29 cellular contexts compared by ENCODE assay signal in the genomic region with DNA sequence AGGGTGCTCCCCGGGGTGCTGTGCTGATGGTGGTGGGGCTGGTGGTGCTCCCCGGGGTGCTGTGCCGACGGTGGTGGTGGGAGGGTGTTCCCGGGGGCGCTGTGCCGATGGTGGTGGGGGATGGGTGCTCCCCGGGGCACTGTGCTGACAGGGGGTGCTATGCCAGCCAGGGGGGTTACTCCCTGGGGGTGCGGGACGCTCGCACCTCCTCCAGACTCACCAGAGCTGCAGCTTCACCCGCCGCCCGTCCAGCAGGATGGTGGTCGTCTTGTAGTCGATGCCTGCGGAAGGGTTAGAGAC. TPM values are rescaled to one million over a fixed set of nuclear protein-coding genes. Genes with fewer than 3 reads are reported as not detected.
DNase-seq lines count a peak whose midpoint lies in the region; ATAC-seq, FAIRE-seq and TF ChIP-seq lines count a peak whose summit lies in the region.
"Had no signal": no experiment of that assay in that cellular context is flagged by ENCODE, and none has a peak within 500 bp of the region (broad histone marks: within the 10 kb centered on the region; RNA-seq: fewer than 3 reads in every experiment).

No MANE protein-coding gene starts in this region.

- H3K9me3 ChIP-seq in BLaER1 (no peaks in the 10 kb centered on the region), SK-N-MC (ENCODE audit: low read depth, low read length) (no peaks in the 10 kb centered on the region), H1 (ENCODE audit: insufficient read depth in 2 of 2, low read depth in 1 of 2, low read length in 1 of 2) (peaks cover 0 to 4% of the 10 kb centered on the region in 2 experiments; a peak in 1 of 4 replicates), neuronal stem cell (replicated peaks in 1 of 2; ENCODE audit: control insufficient read depth in 2 of 2, insufficient read depth in 1 of 2, low read depth in 1 of 2, low read length in 2 of 2) (peaks cover 0 to 10% of the 10 kb centered on the region in 2 donors), suprapubic skin (no peaks in the 10 kb centered on the region)
- H3K9me3 ChIP-seq: MG63 had no signal

- H3K36me3 ChIP-seq in BLaER1, result peaks cover 6% of the 10 kb centered on the region; the same call in 1 of the 2 replicates
- H3K36me3 ChIP-seq in SK-N-MC (ENCODE audit: insufficient read depth, low read length), result no peaks in the 10 kb centered on the region
- H3K36me3 ChIP-seq in H1 (ENCODE audit: control insufficient read depth in 2 of 4, insufficient read depth in 4 of 4, low read length in 3 of 4), result no peaks in the 10 kb centered on the region; a peak in 1 of 8 replicates
- H3K36me3 ChIP-seq in neuronal stem cell (replicated peaks in 1 of 2; ENCODE audit: control insufficient read depth in 2 of 2, insufficient read depth in 2 of 2, low read length in 2 of 2), result peaks cover 0 to 9% of the 10 kb centered on the region in 2 donors
- peaks cover 44% of the 10 kb centered on the region for H3K36me3 ChIP-seq in suprapubic skin
- H3K36me3 ChIP-seq: MG63 had no signal

- H2BK120ac ChIP-seq in H1 (replicated peaks; ENCODE audit: low read depth, low read length), result no peak overlapping the region
- no peak overlapping the region for H2BK120ac ChIP-seq in neuronal stem cell (ENCODE audit: low read depth, low read length)

- POLR2A ChIA-PET in H1 (lab: Charles Lee; ENCODE audit: partially characterized antibody), result interaction anchor here (0.5 kb wide), 1 partner anchor 20 kb away, joined by 3 read pairs; no protein-coding TSS in a partner anchor
- POLR2A ChIA-PET in HEK293T (lab: Yijun Ruan, JAX), result no interaction called here

- H3K79me1 ChIP-seq in H1 (ENCODE audit: low read depth, low read length) (no peaks in the 10 kb centered on the region), neuronal stem cell (ENCODE audit: low read depth, low read length) (peaks cover 6% of the 10 kb centered on the region)

- no peak for ATAC-seq in HG02885 (IDR thresholded peaks at IDR 0.05; ENCODE audit: poor library complexity, unreplicated experiment)
- ATAC-seq: GM12878, HCT116, SK-N-SH treated with all-trans-retinoic acid at 6 μM for 48 hours had no signal

- no peak overlapping the region for H3K14ac ChIP-seq in H1 (ENCODE audit: insufficient read length)
- no peak overlapping the region for H3K14ac ChIP-seq in neuronal stem cell (ENCODE audit: low read length)

- peak overlapping the region; percentile 32; the same call in 1 of the 2 replicates for H2BK20ac ChIP-seq in H1 (ENCODE audit: low read length)

- H3K9ac ChIP-seq in BLaER1 (no peak overlapping the region), SK-N-MC (ENCODE audit: insufficient read length) (no peak overlapping the region), H1 (replicated peaks in 1 of 4; ENCODE audit: extremely low read depth in 1 of 4, low read depth in 3 of 4, low read length in 3 of 4) (no peak overlapping the region), neuronal stem cell (ENCODE audit: low read depth, low read length, poor library complexity) (no peak overlapping the region)

- no peak overlapping the region for H3K56ac ChIP-seq in H1 (replicated peaks; ENCODE audit: insufficient read length, low read depth, low read length)

- H2BK12ac ChIP-seq in H1 (ENCODE audit: low read depth, low read length) (no peak overlapping the region), neuronal stem cell (ENCODE audit: low read length) (peak overlapping the region; percentile 36)

- no peak overlapping the region for H2AK5ac ChIP-seq in H1 (ENCODE audit: low read depth, low read length)
- peak overlapping the region; percentile 32 for H2AK5ac ChIP-seq in neuronal stem cell (ENCODE audit: low read depth, low read length)

- no peak overlapping the region for H3K4ac ChIP-seq in H1 (replicated peaks; ENCODE audit: insufficient read length, low read depth, low read length)
- H3K4ac ChIP-seq in neuronal stem cell (ENCODE audit: low read length), result no peak overlapping the region

- no peaks in the 10 kb centered on the region for H4K20me1 ChIP-seq in BLaER1
- H4K20me1 ChIP-seq in H1 (replicated peaks in 1 of 2; ENCODE audit: control insufficient read depth in 1 of 2, insufficient read depth in 2 of 2, low read length in 2 of 2), result peaks cover 0 to 9% of the 10 kb centered on the region in 2 experiments

- no peak for TF ChIP-seq POLR2A in H1 (IDR thresholded peaks at IDR 0.05; ENCODE audit: control extremely low read depth in 1 of 2, low read depth in 2 of 2, low read length in 2 of 2)
- TF ChIP-seq POLR2A in suprapubic skin (IDR thresholded peaks at IDR 0.05), result no peak

- TF ChIP-seq RAD21 in H1 (IDR thresholded peaks at IDR 0.05 in 1 of 2, conservative IDR thresholded peaks at IDR 0.05 in 1 of 2; ENCODE audit: low read depth in 2 of 2, low read length in 2 of 2), result no peak

- H3K4me3 ChIP-seq in BLaER1 (no peak overlapping the region), SK-N-MC (peak overlapping the region; percentile 18; the same call in 1 of the 2 replicates), H1 (ENCODE audit: extremely low read depth in 1 of 4, insufficient read depth in 2 of 4, low read depth in 3 of 4, low read length in 4 of 4) (no peak overlapping the region), neuronal stem cell (ENCODE audit: low read length in 2 of 2) (no peak overlapping the region), suprapubic skin (no peak overlapping the region)
- H3K4me3 ChIP-seq: GM12878, MG63 had no signal

- H2BK5ac ChIP-seq in H1 (ENCODE audit: low read depth, low read length) (no peak overlapping the region), neuronal stem cell (ENCODE audit: low read length) (no peak overlapping the region)

- CTCF ChIA-PET in H1 (lab: Charles Lee; ENCODE audit: partially characterized antibody) (interaction anchor here (0.6 to 4.4 kb wide), 5 partner anchors 14 to 114 kb away, joined by 3 to 23 read pairs (median 5); no protein-coding TSS in a partner anchor), HEK293T (lab: Yijun Ruan, JAX) (no interaction called here)

- H3K27me3 ChIP-seq in BLaER1 (peaks cover 6% of the 10 kb centered on the region; the same call in 1 of the 2 replicates), H1 (replicated peaks in 1 of 4; ENCODE audit: control insufficient read depth in 3 of 4, extremely low read depth in 1 of 4, insufficient read depth in 3 of 4, low read length in 3 of 4) (no peaks in the 10 kb centered on the region), neuronal stem cell (ENCODE audit: control insufficient read depth in 3 of 3, insufficient read depth in 3 of 3, low read depth in 1 of 3, low read length in 3 of 3) (no peaks in the 10 kb centered on the region), suprapubic skin (no peaks in the 10 kb centered on the region)
- H3K27me3 ChIP-seq: MG63 had no signal

- H4K91ac ChIP-seq in H1 (replicated peaks; ENCODE audit: insufficient read length, low read length) (no peak overlapping the region), neuronal stem cell (ENCODE audit: low read depth, low read length, poor library complexity) (peak overlapping the region; percentile 3)

- peak overlapping the region; percentile 71; the same call in 1 of the 2 replicates for H4K8ac ChIP-seq in H1 (ENCODE audit: extremely low read depth, insufficient read depth, low read length)
- H4K8ac ChIP-seq in neuronal stem cell (ENCODE audit: low read depth, low read length), result peak overlapping the region; percentile 78

- 93% methylated on average over 15 of the region's 17 CpGs; no CpG with 5 or more reads in 1 of the 2 experiments for WGBS in H1 (ENCODE audit: extremely low coverage in 1 of 2, insufficient coverage in 1 of 2, insufficient read length in 1 of 2, insufficient replicate concordance in 2 of 2, low coverage in 1 of 2, low lambda C conversion rate in 2 of 2, missing lambda C conversion rate in 1 of 2), 2 experiments
- no CpG with 5 or more reads among the region's 17 CpGs for WGBS in neuronal stem cell (ENCODE audit: extremely low coverage in 2 of 2, insufficient read length in 2 of 2, insufficient replicate concordance in 1 of 2), 2 donors
- 93% methylated on average over 3 of the region's 17 CpGs for WGBS in suprapubic skin

- H4K5ac ChIP-seq in H1 (ENCODE audit: insufficient read length, low read depth, low read length), result no peak overlapping the region

- H3K18ac ChIP-seq in H1 (ENCODE audit: extremely low read depth, low read length), result no peak overlapping the region
- peak overlapping the region; percentile 59 for H3K18ac ChIP-seq in neuronal stem cell (ENCODE audit: low read length)

- no peaks in the 10 kb centered on the region for H3K23me2 ChIP-seq in H1 (ENCODE audit: low read depth, low read length)

- H3K4me1 ChIP-seq in BLaER1 (peaks cover 68% of the 10 kb centered on the region), H1 (replicated peaks in 1 of 4; ENCODE audit: control insufficient read depth in 3 of 4, insufficient read depth in 4 of 4, low read length in 3 of 4) (peaks cover 0 to 9% (median 2%) of the 10 kb centered on the region in 4 experiments; a peak in 3 of 7 replicates), neuronal stem cell (ENCODE audit: control insufficient read depth in 2 of 2, insufficient read depth in 1 of 2, low read depth in 1 of 2, low read length in 2 of 2) (peaks cover 8 to 12% of the 10 kb centered on the region in 2 donors), suprapubic skin (peaks cover 8% of the 10 kb centered on the region)

- peak overlapping the region; percentile 50 for H3K4me2 ChIP-seq in BLaER1
- no peak overlapping the region for H3K4me2 ChIP-seq in H1 (ENCODE audit: insufficient read depth in 1 of 2, low read depth in 2 of 2, low read length in 2 of 2)
- H3K4me2 ChIP-seq in neuronal stem cell (ENCODE audit: insufficient read depth, low read length, poor library complexity, severe bottlenecking), result no peak overlapping the region

- no peak for TF ChIP-seq CTCF in H1 (IDR thresholded peaks at IDR 0.05; ENCODE audit: control extremely low read depth in 1 of 3, insufficient read depth in 1 of 3, low read depth in 1 of 3, low read length in 3 of 3)
- no peak for TF ChIP-seq CTCF in suprapubic skin (IDR thresholded peaks at IDR 0.05)

- H3K27ac ChIP-seq in BLaER1, result no peak overlapping the region
- no peak overlapping the region for H3K27ac ChIP-seq in SK-N-MC
- no peak overlapping the region for H3K27ac ChIP-seq in H1 (ENCODE audit: low read depth, low read length)
- H3K27ac ChIP-seq in neuronal stem cell (replicated peaks; ENCODE audit: low read length), result peak overlapping the region; percentile 32
- H3K27ac ChIP-seq in suprapubic skin, result no peak overlapping the region

- H2AFZ ChIP-seq in H1 (ENCODE audit: low read length) (no peak overlapping the region), neuronal stem cell (ENCODE audit: low read length) (peak overlapping the region; percentile 78)

- TF ChIP-seq EP300 in H1 (IDR thresholded peaks at IDR 0.05; ENCODE audit: borderline replicate concordance in 1 of 2, low read depth in 2 of 2, low read length in 2 of 2), result no peak
- no peak for TF ChIP-seq EP300 in suprapubic skin (IDR thresholded peaks at IDR 0.05)

- DNase-seq in SK-N-MC (ENCODE audit: low read depth, low spot score) (no peak), H1 (ENCODE audit: low read depth in 1 of 2, low spot score in 2 of 2) (no peak), neuronal stem cell (ENCODE audit: low spot score) (no peak), suprapubic skin (ENCODE audit: low spot score in 2 of 2) (no peak), NCI-H82 treated with DMSO at 0.1 percent for 48 hours (lab: John Stamatoyannopoulos, UW; ENCODE audit: unreplicated experiment) (no peak), HEK293T (ENCODE audit: extremely low spot score) (no peak)
- DNase-seq: C1 segment of cervical spinal cord; CD4-positive, alpha-beta memory T cell; COR-L47; DMS53; GOT3; IMR-90; KG1; MG63; NCI-H1048; NCI-H1694; NCI-H2029 treated with DMSO at 0.1 percent for 48 hours; NCI-H446 treated with DMSO at 0.1 percent for 48 hours; NCI-H526; NCI-H82; RPMI8226; SHP77 treated with DMSO at 0.1 percent for 48 hours had no signal

- no peaks in the 10 kb centered on the region for H3K79me2 ChIP-seq in H1 (ENCODE audit: control insufficient read depth in 1 of 2, insufficient read depth in 2 of 2, low read length in 2 of 2)

- H2BK15ac ChIP-seq in H1 (ENCODE audit: low read length), result no peak overlapping the region
- no peak overlapping the region for H2BK15ac ChIP-seq in neuronal stem cell (ENCODE audit: low read length)

- no peak for FAIRE-seq in H1 (lab: Jason Lieb, UNC)
- FAIRE-seq: A204.1, G401.6, GM12878 had no signal

- no peak overlapping the region for H3K23ac ChIP-seq in H1 (ENCODE audit: insufficient read length)
- H3K23ac ChIP-seq in neuronal stem cell (ENCODE audit: low read depth, low read length, poor library complexity), result peak overlapping the region; percentile 17

RNA-seq across cellular contexts. Expression of a gene that starts 16.0 kb away (rescaled TPM):
- total RNA-seq in H1 (2021; fragmentation: NEBNext Ultra II Directional; extraction: Animal tissue kit (Norgen Biotek cat#: 25700)), result 82.0 and 88.8 TPM in 2 replicates
- polyA plus RNA-seq in H1 (2011; rRNA removed), result 100 and 101 TPM in 2 replicates
- 110 TPM for polyA plus RNA-seq in H1 (2011; cell fraction: cytosol; rRNA removed)
- polyA plus RNA-seq in H1 (2011; cell fraction: nucleus; rRNA removed), result 107 TPM
- 81.1 to 86.2 TPM (median 86.2 TPM) in 4 replicates for polyA plus RNA-seq in H1 (2012, experiment 1 of 2)
- 57.9 TPM for polyA plus RNA-seq in H1 (2012, experiment 2 of 2)
- polyA plus RNA-seq in H1 (2013, experiment 1 of 2), result 70.1 TPM
- 72.8 TPM for polyA plus RNA-seq in H1 (2013, experiment 2 of 2)
- polyA minus RNA-seq in H1 (2011; rRNA and poly(A)+ RNA removed), result 93.1 and 96.5 TPM in 2 replicates
- polyA minus RNA-seq in H1 (2011; cell fraction: cytosol; rRNA and poly(A)+ RNA removed), result 50.5 TPM
- 34.8 TPM for polyA minus RNA-seq in H1 (2011; cell fraction: nucleus; rRNA and poly(A)+ RNA removed)
- 67.8 TPM for polyA plus RNA-seq in neuronal stem cell (2013, experiment 1 of 2)
- polyA plus RNA-seq in neuronal stem cell (2013, experiment 2 of 2), result 69.8 TPM
- 10 to 100 TPM; 70.1 to 96.8 (median 90.0) TPM for total RNA-seq in suprapubic skin

RNA-seq across cellular contexts. Expression of a gene that starts 34.3 kb away (rescaled TPM):
- total RNA-seq in H1 (2021; fragmentation: NEBNext Ultra II Directional; extraction: Animal tissue kit (Norgen Biotek cat#: 25700)), result 3.1 and 3.3 TPM in 2 replicates
- polyA plus RNA-seq in H1 (2011; rRNA removed), result 4.6 and 7.1 TPM in 2 replicates
- polyA plus RNA-seq in H1 (2011; cell fraction: cytosol; rRNA removed), result 2.9 TPM
- polyA plus RNA-seq in H1 (2011; cell fraction: nucleus; rRNA removed), result 5.8 TPM
- 4.1 to 5.9 TPM (median 4.3 TPM) in 4 replicates for polyA plus RNA-seq in H1 (2012, experiment 1 of 2)
- polyA plus RNA-seq in H1 (2012, experiment 2 of 2), result 13.5 TPM
- polyA plus RNA-seq in H1 (2013, experiment 1 of 2), result 2.4 TPM
- 3.6 TPM for polyA plus RNA-seq in H1 (2013, experiment 2 of 2)
- 0.95 and 1.5 TPM in 2 replicates for polyA minus RNA-seq in H1 (2011; rRNA and poly(A)+ RNA removed)
- 1.1 TPM for polyA minus RNA-seq in H1 (2011; cell fraction: cytosol; rRNA and poly(A)+ RNA removed)
- 1.8 TPM for polyA minus RNA-seq in H1 (2011; cell fraction: nucleus; rRNA and poly(A)+ RNA removed)
- 9.4 TPM for polyA plus RNA-seq in neuronal stem cell (2013, experiment 1 of 2)
- 10.4 TPM for polyA plus RNA-seq in neuronal stem cell (2013, experiment 2 of 2)
- total RNA-seq in suprapubic skin, result 10 to 100 TPM; 15.9 to 24.3 (median 21.6) TPM

RNA-seq across cellular contexts. Expression of a gene that starts 52.3 kb away (rescaled TPM):
- 21.4 and 23.3 TPM in 2 replicates for total RNA-seq in H1 (2021; fragmentation: NEBNext Ultra II Directional; extraction: Animal tissue kit (Norgen Biotek cat#: 25700))
- polyA plus RNA-seq in H1 (2011; rRNA removed), result 17.1 and 18.1 TPM in 2 replicates
- polyA plus RNA-seq in H1 (2011; cell fraction: cytosol; rRNA removed), result 17.3 TPM
- polyA plus RNA-seq in H1 (2011; cell fraction: nucleus; rRNA removed), result 19.5 TPM
- polyA plus RNA-seq in H1 (2012, experiment 1 of 2), result 29.8 to 30.3 TPM (median 30.2 TPM) in 4 replicates
- polyA plus RNA-seq in H1 (2012, experiment 2 of 2), result 18.4 TPM
- 13.8 TPM for polyA plus RNA-seq in H1 (2013, experiment 1 of 2)
- polyA plus RNA-seq in H1 (2013, experiment 2 of 2), result 13.2 TPM
- polyA minus RNA-seq in H1 (2011; rRNA and poly(A)+ RNA removed), result 10.1 and 10.7 TPM in 2 replicates
- 8.7 TPM for polyA minus RNA-seq in H1 (2011; cell fraction: cytosol; rRNA and poly(A)+ RNA removed)
- polyA minus RNA-seq in H1 (2011; cell fraction: nucleus; rRNA and poly(A)+ RNA removed), result 4.8 TPM
- polyA plus RNA-seq in neuronal stem cell (2013, experiment 1 of 2), result 23.3 TPM
- 21.8 TPM for polyA plus RNA-seq in neuronal stem cell (2013, experiment 2 of 2)
- total RNA-seq in suprapubic skin, result 10 to 100 TPM; 15.9 to 26.6 (median 21.4) TPM
